8 cellular contexts compared by ENCODE assay signal in genomic region chr3:155870133-155870944, GRCh38.
DNase-seq lines count a peak whose midpoint lies in the region; ATAC-seq and TF ChIP-seq lines count a peak whose summit lies in the region.

Gene GMPS, plus strand, starts transcription at chr3:155870650. Its CDS starts 221 bp downstream, at chr3:155870871.

- DNase-seq in AG09309 (ENCODE audit: low read depth): peak; percentile 57
- peak; percentile 92 for DNase-seq in NCI-H345 (lab: John Stamatoyannopoulos, UW)
- DNase-seq in activated CD4-positive, CD25-positive, alpha-beta regulatory T cell (lab: John Stamatoyannopoulos, UW): peak; percentile 90 to 96 (median 92)
- peak; percentile 97 for DNase-seq in central memory CD4-positive, alpha-beta T cell
- DNase-seq in iris pigment epithelial cell (ENCODE audit: low read depth): peak; percentile 93
- peak; percentile 95 for DNase-seq in stimulated activated CD4-positive, alpha-beta T cell treated with anti-CD3 and anti-CD28 coated beads, Interleukin-12 subunit alpha, Interleukin-12 subunit beta, amount 100 ng/mL, for 4 hours

- peak; percentile 35 for TF ChIP-seq CTCF in AG09309 (IDR thresholded peaks at IDR 0.05; ENCODE audit: control insufficient read depth, insufficient read depth, low read depth, low read length, missing control alignments)

- peak within 1 kb of the TSS; percentile 96 for H3K4me3 ChIP-seq in AG09309 (ENCODE audit: control insufficient read depth, low read depth, low read length)

- peak; percentile 88 for ATAC-seq in GM19023 (IDR thresholded peaks at IDR 0.05; ENCODE audit: unreplicated experiment)
- peak; percentile 90 for ATAC-seq in HG03280 (IDR thresholded peaks at IDR 0.05; ENCODE audit: unreplicated experiment)

Comparison
In these comparisons a context has a peak if more than half of its experiments do, and no peak if none do; other contexts are left out.
1. Peak in every context shown above with its lines: DNase-seq, ATAC-seq and H3K4me3 ChIP-seq.